ENCODE assay signal across 1 cellular context in the genomic region with DNA sequence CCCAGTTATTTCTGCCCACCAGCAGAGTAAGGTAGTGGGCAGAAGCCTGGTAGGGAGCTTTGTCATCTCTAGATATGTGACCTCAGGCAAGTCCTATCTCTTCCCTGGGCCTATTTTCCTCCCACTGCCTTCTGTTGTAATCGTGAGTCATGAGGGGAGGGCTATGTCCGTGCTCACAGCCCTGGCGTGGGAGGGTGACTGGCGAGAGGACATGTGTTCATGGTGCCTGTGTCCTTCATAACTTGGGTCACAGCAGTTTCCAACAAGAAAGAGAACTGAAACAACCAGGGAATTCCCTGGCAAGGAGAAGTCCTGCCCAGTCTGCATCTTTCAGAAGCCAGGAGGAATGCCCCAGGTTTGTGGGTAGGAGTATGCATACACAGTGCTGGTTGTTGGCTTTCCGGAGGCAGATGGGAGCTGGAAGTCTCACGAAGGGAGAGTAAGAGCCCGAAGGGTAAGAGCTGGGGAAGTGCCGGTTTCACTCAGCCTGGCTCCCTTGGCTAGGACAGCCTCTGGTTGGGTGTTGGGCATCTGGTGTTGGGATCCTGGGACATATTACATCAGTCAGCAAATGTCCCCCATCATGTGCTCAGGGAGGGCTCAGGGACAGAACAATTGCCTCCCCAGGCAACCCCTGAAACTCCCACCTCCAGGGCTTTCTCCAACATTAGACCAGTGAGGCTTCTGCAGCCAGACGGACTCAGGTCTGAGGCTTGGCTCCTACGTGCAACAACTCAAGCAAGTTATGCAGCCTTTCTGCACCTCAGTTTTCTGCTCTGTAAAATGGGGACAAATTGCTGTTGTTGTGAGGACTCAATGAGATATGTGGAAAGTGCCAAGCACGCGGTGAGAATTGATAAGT.
TF ChIP-seq lines count a peak whose summit lies in the region.

No MANE protein-coding gene starts in this region.

TF ChIP-seq in K562, 482 proteins besides CTCF, POLR2A, EP300 and RAD21 (continued from another document and continues in another):
- TF ChIP-seq, protein P1, sequence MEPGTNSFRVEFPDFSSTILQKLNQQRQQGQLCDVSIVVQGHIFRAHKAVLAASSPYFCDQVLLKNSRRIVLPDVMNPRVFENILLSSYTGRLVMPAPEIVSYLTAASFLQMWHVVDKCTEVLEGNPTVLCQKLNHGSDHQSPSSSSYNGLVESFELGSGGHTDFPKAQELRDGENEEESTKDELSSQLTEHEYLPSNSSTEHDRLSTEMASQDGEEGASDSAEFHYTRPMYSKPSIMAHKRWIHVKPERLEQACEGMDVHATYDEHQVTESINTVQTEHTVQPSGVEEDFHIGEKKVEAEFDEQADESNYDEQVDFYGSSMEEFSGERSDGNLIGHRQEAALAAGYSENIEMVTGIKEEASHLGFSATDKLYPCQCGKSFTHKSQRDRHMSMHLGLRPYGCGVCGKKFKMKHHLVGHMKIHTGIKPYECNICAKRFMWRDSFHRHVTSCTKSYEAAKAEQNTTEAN (CRISPR knock-in tag; IDR thresholded peaks at IDR 0.05), result peak; percentile 86; the same call in 1 of the 2 replicates
- TF ChIP-seq, protein P2, sequence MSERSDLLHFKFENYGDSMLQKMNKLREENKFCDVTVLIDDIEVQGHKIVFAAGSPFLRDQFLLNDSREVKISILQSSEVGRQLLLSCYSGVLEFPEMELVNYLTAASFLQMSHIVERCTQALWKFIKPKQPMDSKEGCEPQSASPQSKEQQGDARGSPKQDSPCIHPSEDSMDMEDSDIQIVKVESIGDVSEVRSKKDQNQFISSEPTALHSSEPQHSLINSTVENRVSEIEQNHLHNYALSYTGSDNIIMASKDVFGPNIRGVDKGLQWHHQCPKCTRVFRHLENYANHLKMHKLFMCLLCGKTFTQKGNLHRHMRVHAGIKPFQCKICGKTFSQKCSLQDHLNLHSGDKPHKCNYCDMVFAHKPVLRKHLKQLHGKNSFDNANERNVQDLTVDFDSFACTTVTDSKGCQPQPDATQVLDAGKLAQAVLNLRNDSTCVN (CRISPR knock-in tag; IDR thresholded peaks at IDR 0.05), result no peak
- TF ChIP-seq YY1 (IDR thresholded peaks at IDR 0.05; ENCODE audit: borderline replicate concordance in 1 of 3, control insufficient read depth in 1 of 3, extremely low read depth in 1 of 3, insufficient read depth in 3 of 3, insufficient read length in 1 of 3, insufficient replicate concordance in 2 of 3, low read depth in 1 of 3, low read length in 2 of 3) (peak in 2 of 3 experiments; percentile 41 to 63), EHMT2 (IDR thresholded peaks at IDR 0.05) (no peak), CCNT2 (IDR thresholded peaks at IDR 0.05; ENCODE audit: borderline replicate concordance, extremely low read depth, insufficient read length, low read depth, low read length) (no peak), FOSL1 (tag; conservative IDR thresholded peaks at IDR 0.05) (peak; percentile 95), BCL6 (CRISPR knock-in tag; IDR thresholded peaks at IDR 0.05) (no peak), CBX1 (IDR thresholded peaks at IDR 0.05; ENCODE audit: low read depth) (peak; percentile 92), ETS2 (tag; IDR thresholded peaks at IDR 0.05; ENCODE audit: borderline replicate concordance, poor library complexity, severe bottlenecking) (no peak), CHD4 (IDR thresholded peaks at IDR 0.05; ENCODE audit: insufficient read depth, insufficient replicate concordance, low read depth, low read length, poor library complexity, severe bottlenecking) (peak; percentile 95), DPF2 (IDR thresholded peaks at IDR 0.05) (peak; percentile 91), MAFG (tag; conservative IDR thresholded peaks at IDR 0.05) (no peak), ZNF146 (CRISPR knock-in tag; IDR thresholded peaks at IDR 0.05; ENCODE audit: unreplicated experiment) (no peak), ESRRA (IDR thresholded peaks at IDR 0.05; ENCODE audit: borderline replicate concordance, low read depth) (peak; percentile 71; the same call in 1 of the 2 replicates), THRAP3 (IDR thresholded peaks at IDR 0.05; ENCODE audit: borderline replicate concordance) (no peak), RCOR1 (IDR thresholded peaks at IDR 0.05; ENCODE audit: borderline replicate concordance in 1 of 2, low read depth in 2 of 2, low read length in 2 of 2) (peak; percentile 14 to 83; a peak in 2 of 4 replicates), SREBF1 (IDR thresholded peaks at IDR 0.05; ENCODE audit: borderline replicate concordance, low read depth, low read length) (no peak), SMARCE1 (IDR thresholded peaks at IDR 0.05) (peak; percentile 89), POLR2G (IDR thresholded peaks at IDR 0.05; ENCODE audit: low read depth, low read length) (no peak), FOXK1 (CRISPR knock-in tag; IDR thresholded peaks at IDR 0.05; ENCODE audit: borderline replicate concordance) (peak; percentile 88; the same call in 1 of the 2 replicates)
- TF ChIP-seq, protein P3, sequence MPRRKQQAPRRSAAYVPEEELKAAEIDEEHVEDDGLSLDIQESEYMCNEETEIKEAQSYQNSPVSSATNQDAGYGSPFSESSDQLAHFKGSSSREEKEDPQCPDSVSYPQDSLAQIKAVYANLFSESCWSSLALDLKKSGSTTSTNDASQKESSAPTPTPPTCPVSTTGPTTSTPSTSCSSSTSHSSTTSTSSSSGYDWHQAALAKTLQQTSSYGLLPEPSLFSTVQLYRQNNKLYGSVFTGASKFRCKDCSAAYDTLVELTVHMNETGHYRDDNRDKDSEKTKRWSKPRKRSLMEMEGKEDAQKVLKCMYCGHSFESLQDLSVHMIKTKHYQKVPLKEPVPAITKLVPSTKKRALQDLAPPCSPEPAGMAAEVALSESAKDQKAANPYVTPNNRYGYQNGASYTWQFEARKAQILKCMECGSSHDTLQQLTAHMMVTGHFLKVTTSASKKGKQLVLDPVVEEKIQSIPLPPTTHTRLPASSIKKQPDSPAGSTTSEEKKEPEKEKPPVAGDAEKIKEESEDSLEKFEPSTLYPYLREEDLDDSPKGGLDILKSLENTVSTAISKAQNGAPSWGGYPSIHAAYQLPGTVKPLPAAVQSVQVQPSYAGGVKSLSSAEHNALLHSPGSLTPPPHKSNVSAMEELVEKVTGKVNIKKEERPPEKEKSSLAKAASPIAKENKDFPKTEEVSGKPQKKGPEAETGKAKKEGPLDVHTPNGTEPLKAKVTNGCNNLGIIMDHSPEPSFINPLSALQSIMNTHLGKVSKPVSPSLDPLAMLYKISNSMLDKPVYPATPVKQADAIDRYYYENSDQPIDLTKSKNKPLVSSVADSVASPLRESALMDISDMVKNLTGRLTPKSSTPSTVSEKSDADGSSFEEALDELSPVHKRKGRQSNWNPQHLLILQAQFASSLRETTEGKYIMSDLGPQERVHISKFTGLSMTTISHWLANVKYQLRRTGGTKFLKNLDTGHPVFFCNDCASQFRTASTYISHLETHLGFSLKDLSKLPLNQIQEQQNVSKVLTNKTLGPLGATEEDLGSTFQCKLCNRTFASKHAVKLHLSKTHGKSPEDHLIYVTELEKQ (CRISPR knock-in tag; IDR thresholded peaks at IDR 0.05), result no peak
- TF ChIP-seq, protein P4, sequence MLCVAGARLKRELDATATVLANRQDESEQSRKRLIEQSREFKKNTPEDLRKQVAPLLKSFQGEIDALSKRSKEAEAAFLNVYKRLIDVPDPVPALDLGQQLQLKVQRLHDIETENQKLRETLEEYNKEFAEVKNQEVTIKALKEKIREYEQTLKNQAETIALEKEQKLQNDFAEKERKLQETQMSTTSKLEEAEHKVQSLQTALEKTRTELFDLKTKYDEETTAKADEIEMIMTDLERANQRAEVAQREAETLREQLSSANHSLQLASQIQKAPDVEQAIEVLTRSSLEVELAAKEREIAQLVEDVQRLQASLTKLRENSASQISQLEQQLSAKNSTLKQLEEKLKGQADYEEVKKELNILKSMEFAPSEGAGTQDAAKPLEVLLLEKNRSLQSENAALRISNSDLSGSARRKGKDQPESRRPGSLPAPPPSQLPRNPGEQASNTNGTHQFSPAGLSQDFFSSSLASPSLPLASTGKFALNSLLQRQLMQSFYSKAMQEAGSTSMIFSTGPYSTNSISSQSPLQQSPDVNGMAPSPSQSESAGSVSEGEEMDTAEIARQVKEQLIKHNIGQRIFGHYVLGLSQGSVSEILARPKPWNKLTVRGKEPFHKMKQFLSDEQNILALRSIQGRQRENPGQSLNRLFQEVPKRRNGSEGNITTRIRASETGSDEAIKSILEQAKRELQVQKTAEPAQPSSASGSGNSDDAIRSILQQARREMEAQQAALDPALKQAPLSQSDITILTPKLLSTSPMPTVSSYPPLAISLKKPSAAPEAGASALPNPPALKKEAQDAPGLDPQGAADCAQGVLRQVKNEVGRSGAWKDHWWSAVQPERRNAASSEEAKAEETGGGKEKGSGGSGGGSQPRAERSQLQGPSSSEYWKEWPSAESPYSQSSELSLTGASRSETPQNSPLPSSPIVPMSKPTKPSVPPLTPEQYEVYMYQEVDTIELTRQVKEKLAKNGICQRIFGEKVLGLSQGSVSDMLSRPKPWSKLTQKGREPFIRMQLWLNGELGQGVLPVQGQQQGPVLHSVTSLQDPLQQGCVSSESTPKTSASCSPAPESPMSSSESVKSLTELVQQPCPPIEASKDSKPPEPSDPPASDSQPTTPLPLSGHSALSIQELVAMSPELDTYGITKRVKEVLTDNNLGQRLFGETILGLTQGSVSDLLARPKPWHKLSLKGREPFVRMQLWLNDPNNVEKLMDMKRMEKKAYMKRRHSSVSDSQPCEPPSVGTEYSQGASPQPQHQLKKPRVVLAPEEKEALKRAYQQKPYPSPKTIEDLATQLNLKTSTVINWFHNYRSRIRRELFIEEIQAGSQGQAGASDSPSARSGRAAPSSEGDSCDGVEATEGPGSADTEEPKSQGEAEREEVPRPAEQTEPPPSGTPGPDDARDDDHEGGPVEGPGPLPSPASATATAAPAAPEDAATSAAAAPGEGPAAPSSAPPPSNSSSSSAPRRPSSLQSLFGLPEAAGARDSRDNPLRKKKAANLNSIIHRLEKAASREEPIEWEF (CRISPR knock-in tag; IDR thresholded peaks at IDR 0.05), result 0 out of 2 replicates have a peak, but pooled peaks have one; percentile 48
- TF ChIP-seq, protein P5, sequence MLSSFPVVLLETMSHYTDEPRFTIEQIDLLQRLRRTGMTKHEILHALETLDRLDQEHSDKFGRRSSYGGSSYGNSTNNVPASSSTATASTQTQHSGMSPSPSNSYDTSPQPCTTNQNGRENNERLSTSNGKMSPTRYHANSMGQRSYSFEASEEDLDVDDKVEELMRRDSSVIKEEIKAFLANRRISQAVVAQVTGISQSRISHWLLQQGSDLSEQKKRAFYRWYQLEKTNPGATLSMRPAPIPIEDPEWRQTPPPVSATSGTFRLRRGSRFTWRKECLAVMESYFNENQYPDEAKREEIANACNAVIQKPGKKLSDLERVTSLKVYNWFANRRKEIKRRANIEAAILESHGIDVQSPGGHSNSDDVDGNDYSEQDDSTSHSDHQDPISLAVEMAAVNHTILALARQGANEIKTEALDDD (IDR thresholded peaks at IDR 0.05), result peak; percentile 51; the same call in 1 of the 2 replicates
- TF ChIP-seq, protein P6, sequence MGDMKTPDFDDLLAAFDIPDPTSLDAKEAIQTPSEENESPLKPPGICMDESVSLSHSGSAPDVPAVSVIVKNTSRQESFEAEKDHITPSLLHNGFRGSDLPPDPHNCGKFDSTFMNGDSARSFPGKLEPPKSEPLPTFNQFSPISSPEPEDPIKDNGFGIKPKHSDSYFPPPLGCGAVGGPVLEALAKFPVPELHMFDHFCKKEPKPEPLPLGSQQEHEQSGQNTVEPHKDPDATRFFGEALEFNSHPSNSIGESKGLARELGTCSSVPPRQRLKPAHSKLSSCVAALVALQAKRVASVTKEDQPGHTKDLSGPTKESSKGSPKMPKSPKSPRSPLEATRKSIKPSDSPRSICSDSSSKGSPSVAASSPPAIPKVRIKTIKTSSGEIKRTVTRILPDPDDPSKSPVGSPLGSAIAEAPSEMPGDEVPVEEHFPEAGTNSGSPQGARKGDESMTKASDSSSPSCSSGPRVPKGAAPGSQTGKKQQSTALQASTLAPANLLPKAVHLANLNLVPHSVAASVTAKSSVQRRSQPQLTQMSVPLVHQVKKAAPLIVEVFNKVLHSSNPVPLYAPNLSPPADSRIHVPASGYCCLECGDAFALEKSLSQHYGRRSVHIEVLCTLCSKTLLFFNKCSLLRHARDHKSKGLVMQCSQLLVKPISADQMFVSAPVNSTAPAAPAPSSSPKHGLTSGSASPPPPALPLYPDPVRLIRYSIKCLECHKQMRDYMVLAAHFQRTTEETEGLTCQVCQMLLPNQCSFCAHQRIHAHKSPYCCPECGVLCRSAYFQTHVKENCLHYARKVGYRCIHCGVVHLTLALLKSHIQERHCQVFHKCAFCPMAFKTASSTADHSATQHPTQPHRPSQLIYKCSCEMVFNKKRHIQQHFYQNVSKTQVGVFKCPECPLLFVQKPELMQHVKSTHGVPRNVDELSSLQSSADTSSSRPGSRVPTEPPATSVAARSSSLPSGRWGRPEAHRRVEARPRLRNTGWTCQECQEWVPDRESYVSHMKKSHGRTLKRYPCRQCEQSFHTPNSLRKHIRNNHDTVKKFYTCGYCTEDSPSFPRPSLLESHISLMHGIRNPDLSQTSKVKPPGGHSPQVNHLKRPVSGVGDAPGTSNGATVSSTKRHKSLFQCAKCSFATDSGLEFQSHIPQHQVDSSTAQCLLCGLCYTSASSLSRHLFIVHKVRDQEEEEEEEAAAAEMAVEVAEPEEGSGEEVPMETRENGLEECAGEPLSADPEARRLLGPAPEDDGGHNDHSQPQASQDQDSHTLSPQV (IDR thresholded peaks at IDR 0.05), result peak; percentile 88
- TF ChIP-seq, protein P7, sequence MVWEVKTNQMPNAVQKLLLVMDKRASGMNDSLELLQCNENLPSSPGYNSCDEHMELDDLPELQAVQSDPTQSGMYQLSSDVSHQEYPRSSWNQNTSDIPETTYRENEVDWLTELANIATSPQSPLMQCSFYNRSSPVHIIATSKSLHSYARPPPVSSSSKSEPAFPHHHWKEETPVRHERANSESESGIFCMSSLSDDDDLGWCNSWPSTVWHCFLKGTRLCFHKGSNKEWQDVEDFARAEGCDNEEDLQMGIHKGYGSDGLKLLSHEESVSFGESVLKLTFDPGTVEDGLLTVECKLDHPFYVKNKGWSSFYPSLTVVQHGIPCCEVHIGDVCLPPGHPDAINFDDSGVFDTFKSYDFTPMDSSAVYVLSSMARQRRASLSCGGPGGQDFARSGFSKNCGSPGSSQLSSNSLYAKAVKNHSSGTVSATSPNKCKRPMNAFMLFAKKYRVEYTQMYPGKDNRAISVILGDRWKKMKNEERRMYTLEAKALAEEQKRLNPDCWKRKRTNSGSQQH (CRISPR knock-in tag; IDR thresholded peaks at IDR 0.05), result 0 out of 2 replicates have a peak, but pooled peaks have one; percentile 5
- TF ChIP-seq, protein P8, sequence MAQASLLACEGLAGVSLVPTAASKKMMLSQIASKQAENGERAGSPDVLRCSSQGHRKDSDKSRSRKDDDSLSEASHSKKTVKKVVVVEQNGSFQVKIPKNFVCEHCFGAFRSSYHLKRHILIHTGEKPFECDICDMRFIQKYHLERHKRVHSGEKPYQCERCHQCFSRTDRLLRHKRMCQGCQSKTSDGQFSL (CRISPR knock-in tag; IDR thresholded peaks at IDR 0.05), result 0 out of 2 replicates have a peak, but pooled peaks have one; percentile 1
- TF ChIP-seq, protein P8 (tag; IDR thresholded peaks at IDR 0.05), result no peak
- TF ChIP-seq, protein P9, sequence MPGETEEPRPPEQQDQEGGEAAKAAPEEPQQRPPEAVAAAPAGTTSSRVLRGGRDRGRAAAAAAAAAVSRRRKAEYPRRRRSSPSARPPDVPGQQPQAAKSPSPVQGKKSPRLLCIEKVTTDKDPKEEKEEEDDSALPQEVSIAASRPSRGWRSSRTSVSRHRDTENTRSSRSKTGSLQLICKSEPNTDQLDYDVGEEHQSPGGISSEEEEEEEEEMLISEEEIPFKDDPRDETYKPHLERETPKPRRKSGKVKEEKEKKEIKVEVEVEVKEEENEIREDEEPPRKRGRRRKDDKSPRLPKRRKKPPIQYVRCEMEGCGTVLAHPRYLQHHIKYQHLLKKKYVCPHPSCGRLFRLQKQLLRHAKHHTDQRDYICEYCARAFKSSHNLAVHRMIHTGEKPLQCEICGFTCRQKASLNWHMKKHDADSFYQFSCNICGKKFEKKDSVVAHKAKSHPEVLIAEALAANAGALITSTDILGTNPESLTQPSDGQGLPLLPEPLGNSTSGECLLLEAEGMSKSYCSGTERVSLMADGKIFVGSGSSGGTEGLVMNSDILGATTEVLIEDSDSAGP (CRISPR knock-in tag; IDR thresholded peaks at IDR 0.05), result no peak
